In genomic region chr1:229380514-229381160, GRCh38 we compare ENCODE assay signal across 18 cellular contexts. TPM values are rescaled to one million over a fixed set of nuclear protein-coding genes. Genes with fewer than 3 reads are reported as not detected.
A peak's percentile ranks its signal among the peaks of the same experiment; 100 is the strongest.
DNase-seq lines count a peak whose midpoint lies in the region; ATAC-seq, FAIRE-seq and TF ChIP-seq lines count a peak whose summit lies in the region.
"Had no signal": no experiment of that assay in that cellular context is flagged by ENCODE, and none has a peak within 500 bp of the region (broad histone marks: within the 10 kb centered on the region; RNA-seq: fewer than 3 reads in every experiment).

No MANE protein-coding gene starts in this region.

- no peak for FAIRE-seq in H54 (lab: Jason Lieb, UNC)
- FAIRE-seq: keratinocyte, TTC549 had no signal

- H3K9me3 ChIP-seq in skeletal muscle tissue (ENCODE audit: control insufficient read depth in 3 of 3, low read length in 3 of 3), result no peaks in the 10 kb centered on the region

- ATAC-seq in HG03354 (IDR thresholded peaks at IDR 0.05; ENCODE audit: poor library complexity, severe bottlenecking, unreplicated experiment), result no peak
- ATAC-seq: activated T-helper 17 cell treated with anti-CD3 and anti-CD28 coated beads, Interleukin-2, amount 50 U/mL, for 72 hours; PC-3; sciatic nerve had no signal

- peaks cover 7 to 13% (median 12%) of the 10 kb centered on the region in 3 donors for H3K4me1 ChIP-seq in skeletal muscle tissue (ENCODE audit: control insufficient read depth in 3 of 3, insufficient read depth in 3 of 3, low read length in 3 of 3)

- TF ChIP-seq POLR2A in H54 (IDR thresholded peaks at IDR 0.05; ENCODE audit: low read depth, low read length), result no peak

- no peak overlapping the region for H3K4me3 ChIP-seq in skeletal muscle tissue (ENCODE audit: low read length in 3 of 3)
- H3K4me3 ChIP-seq: SK-N-MC had no signal

- peak overlapping the region in 2 of 3 donors; percentile 33 to 40 for H3K9ac ChIP-seq in skeletal muscle tissue (ENCODE audit: low read depth in 1 of 3, low read length in 3 of 3)

- no peak overlapping the region for H3K27ac ChIP-seq in skeletal muscle tissue (ENCODE audit: low read depth, low read length)
- H3K27ac ChIP-seq: epithelial cell of prostate, SK-N-MC had no signal

- H3K36me3 ChIP-seq in skeletal muscle tissue (ENCODE audit: control insufficient read depth in 3 of 3, insufficient read depth in 3 of 3, low read length in 3 of 3), result no peaks in the 10 kb centered on the region

- peaks cover 0 to 4% (median 2%) of the 10 kb centered on the region in 3 donors for H3K27me3 ChIP-seq in skeletal muscle tissue (ENCODE audit: control insufficient read depth in 3 of 3, insufficient read depth in 3 of 3, low read length in 3 of 3)

- peak; percentile 28 for DNase-seq in NCI-H748 (lab: John Stamatoyannopoulos, UW; ENCODE audit: unreplicated experiment)
- no peak for DNase-seq in NCI-H748 treated with DMSO at 0.1 percent for 48 hours (lab: John Stamatoyannopoulos, UW)
- peak; percentile 54 for DNase-seq in NCI-H1092 (lab: John Stamatoyannopoulos, UW)
- DNase-seq in NCI-H82 treated with DMSO at 0.1 percent for 48 hours (lab: John Stamatoyannopoulos, UW; ENCODE audit: unreplicated experiment), result peak; percentile 48
- DNase-seq in HPDE6-E6E7 (ENCODE audit: extremely low spot score), result no peak
- no peak for DNase-seq in H54 (ENCODE audit: insufficient read length, low spot score)
- DNase-seq: activated CD4-positive, alpha-beta memory T cell treated with anti-CD3 and anti-CD28 coated beads, Interleukin-2, amount 10 ng/mL, durations not matched to agents 7 days and 5 days; PC-3; stimulated activated CD4-positive, alpha-beta T cell treated with anti-CD3 and anti-CD28 coated beads, Interleukin-2, amount 100 ng/mL, for 48 hours had no signal

RNA-seq across cellular contexts. Expression of gene CCSAP, which starts 37.8 kb away (rescaled TPM):
- total RNA-seq in skeletal muscle tissue, result 5.2 TPM

RNA-seq across cellular contexts. Expression of gene ACTA1, which starts 53.3 kb away (rescaled TPM):
- total RNA-seq in skeletal muscle tissue, result 2,324 TPM
- total RNA-seq: activated CD4-positive, alpha-beta memory T cell treated with anti-CD3 and anti-CD28 coated beads, Interleukin-2, amount 10 ng/mL, durations not matched to agents 7 days and 5 days; activated T-helper 17 cell treated with anti-CD3 and anti-CD28 coated beads, Interleukin-2, amount 50 U/mL, for 72 hours; H4 had no signal

Comparison
In these comparisons a context has a peak if more than half of its experiments do, and no peak if none do; other contexts are left out.
1. DNase-seq: peak in NCI-H748 (single experiment), NCI-H1092 (single experiment) and NCI-H82 treated with DMSO at 0.1 percent for 48 hours (single experiment); none in NCI-H748 treated with DMSO at 0.1 percent for 48 hours (single experiment), HPDE6-E6E7 (single experiment) and H54 (single experiment).